Comparison of ENCODE assay signal across 23 cellular contexts in the genomic region with DNA sequence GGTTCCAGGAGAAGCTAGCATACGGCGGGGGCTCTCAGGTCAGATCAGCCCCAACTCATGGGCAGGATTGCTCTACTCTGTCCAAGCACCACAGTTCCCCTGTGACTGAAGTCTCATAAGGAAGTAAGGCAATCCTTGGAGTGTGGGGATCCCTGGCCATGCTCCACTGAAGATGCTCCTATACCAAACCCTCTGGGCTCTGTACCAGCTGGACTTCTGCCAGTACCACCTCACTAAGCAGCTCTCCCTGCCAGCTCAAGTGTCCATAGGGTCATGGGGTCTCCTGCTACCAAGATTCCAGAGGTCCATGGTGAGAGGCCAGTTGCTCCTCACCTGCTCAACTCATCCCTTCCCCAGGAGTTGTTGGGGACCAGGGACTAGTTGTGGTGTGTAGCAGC.
DNase-seq lines count a peak whose midpoint lies in the region; ATAC-seq and TF ChIP-seq lines count a peak whose summit lies in the region.
"Had no signal": no experiment of that assay in that cellular context is flagged by ENCODE, and none has a peak within 500 bp of the region (broad histone marks: within the 10 kb centered on the region; RNA-seq: fewer than 3 reads in every experiment).

No MANE protein-coding gene starts in this region.

- no peak overlapping the region for H3K4me2 ChIP-seq in neural progenitor cell
- H3K4me2 ChIP-seq: BLaER1 had no signal

- in situ Hi-C loops in Caki2 (cut with HindIII; ENCODE audit: low pct_unique_long_range_greater_than_20kb, low sequenced_read_pairs) = no loop called here

- no peak overlapping the region for H3K4me3 Mint-ChIP-seq in naive thymus-derived CD4-positive, alpha-beta T cell
- no peak overlapping the region for H3K4me3 Mint-ChIP-seq in stimulated activated memory B cell treated with anti-CD40 and anti-IgM and Interleukin-4, amounts not matched to agents 10 μg/mL and 1 μg/mL and 100 μg/mL, for 72 hours
- no peak overlapping the region for H3K4me3 Mint-ChIP-seq in neural progenitor cell
- H3K4me3 Mint-ChIP-seq: B cell; CD4-positive, CD25-positive, alpha-beta regulatory T cell; CD8-positive, alpha-beta T cell had no signal

- no peaks in the 10 kb centered on the region for H3K36me3 ChIP-seq in naive thymus-derived CD4-positive, alpha-beta T cell (ENCODE audit: control insufficient read depth in 2 of 3, insufficient read depth in 3 of 3, low read length in 3 of 3)
- no peaks in the 10 kb centered on the region for H3K36me3 ChIP-seq in neural progenitor cell
- H3K36me3 ChIP-seq: BLaER1 had no signal

- POLR2A ChIA-PET in naive thymus-derived CD4-positive, alpha-beta T cell (lab: Charles Lee) = no interaction called here

- intact Hi-C loops in naive thymus-derived CD4-positive, alpha-beta T cell (cut with micrococcal nuclease) = no loop called here

- no peak overlapping the region for H3K9ac ChIP-seq in neural progenitor cell
- H3K9ac ChIP-seq: BLaER1, GM23248 had no signal

- H2AFZ ChIP-seq in neural progenitor cell (replicated peaks) = no peak overlapping the region
- H2AFZ ChIP-seq: GM23248 had no signal

- no peak for TF ChIP-seq CTCF in neural progenitor cell (IDR thresholded peaks at IDR 0.05)

- H3K4me1 ChIP-seq in naive thymus-derived CD4-positive, alpha-beta T cell (ENCODE audit: control insufficient read depth in 2 of 2, insufficient read depth in 2 of 2, low read length in 2 of 2) = no peaks in the 10 kb centered on the region
- no peaks in the 10 kb centered on the region for H3K4me1 ChIP-seq in neural progenitor cell
- H3K4me1 ChIP-seq: BLaER1, Caco-2 had no signal

- H3K4me3 ChIP-seq in naive thymus-derived CD4-positive, alpha-beta T cell (ENCODE audit: low read length) = no peak overlapping the region
- no peak overlapping the region for H3K4me3 ChIP-seq in neural progenitor cell
- H3K4me3 ChIP-seq: BLaER1, GM12878, GM23248 had no signal

- H3K36me3 Mint-ChIP-seq in naive thymus-derived CD4-positive, alpha-beta T cell = no peaks in the 10 kb centered on the region
- no peaks in the 10 kb centered on the region for H3K36me3 Mint-ChIP-seq in stimulated activated memory B cell treated with anti-CD40 and anti-IgM and Interleukin-4, amounts not matched to agents 10 μg/mL and 1 μg/mL and 100 μg/mL, for 72 hours
- H3K36me3 Mint-ChIP-seq in neural progenitor cell = no peaks in the 10 kb centered on the region
- H3K36me3 Mint-ChIP-seq: CD4-positive, CD25-positive, alpha-beta regulatory T cell; CD8-positive, alpha-beta T cell had no signal

- ATAC-seq in naive thymus-derived CD4-positive, alpha-beta T cell = peak; percentile 20
- peak; percentile 36 for ATAC-seq in stimulated activated memory B cell treated with anti-CD40 and anti-IgM and Interleukin-4, amounts not matched to agents 10 μg/mL and 1 μg/mL and 100 μg/mL, for 72 hours
- ATAC-seq in HG03439 (IDR thresholded peaks at IDR 0.05; ENCODE audit: unreplicated experiment) = no peak
- ATAC-seq: CD8-positive, alpha-beta T cell; GM12878 had no signal

- peaks cover 0 to 3% (median 0%) of the 10 kb centered on the region in 11 donors for H3K9me3 Mint-ChIP-seq in naive thymus-derived CD4-positive, alpha-beta T cell
- H3K9me3 Mint-ChIP-seq in stimulated activated memory B cell treated with anti-CD40 and anti-IgM and Interleukin-4, amounts not matched to agents 10 μg/mL and 1 μg/mL and 100 μg/mL, for 72 hours = peaks cover 7% of the 10 kb centered on the region
- H3K9me3 Mint-ChIP-seq in neural progenitor cell = peaks cover 1% of the 10 kb centered on the region
- H3K9me3 Mint-ChIP-seq: CD8-positive, alpha-beta T cell had no signal

- peak; percentile 14 for DNase-seq in DMS53 (lab: John Stamatoyannopoulos, UW)
- no peak for DNase-seq in DMS53 treated with DMSO at 0.1 percent for 48 hours (lab: John Stamatoyannopoulos, UW; ENCODE audit: unreplicated experiment)
- peak; percentile 38 for DNase-seq in Caki2 (ENCODE audit: low read depth)
- DNase-seq in naive thymus-derived CD4-positive, alpha-beta T cell = no peak
- DNase-seq in neural progenitor cell (ENCODE audit: low spot score) = no peak
- DNase-seq in NCI-H1105 treated with DMSO at 0.1 percent for 48 hours (lab: John Stamatoyannopoulos, UW) = no peak
- DNase-seq: Caco-2; CD4-positive, CD25-positive, alpha-beta regulatory T cell; CD8-positive, alpha-beta T cell; DMS 273 treated with DMSO at 0.1 percent for 48 hours; DMS79; EL; GDM1; GM23248; H7; HCEC 1CT had no signal

- no peaks in the 10 kb centered on the region for H4K20me1 ChIP-seq in neural progenitor cell (ENCODE audit: low read depth)
- H4K20me1 ChIP-seq: BLaER1 had no signal

- no peaks in the 10 kb centered on the region for H3K27me3 ChIP-seq in naive thymus-derived CD4-positive, alpha-beta T cell (ENCODE audit: control insufficient read depth in 2 of 2, insufficient read depth in 2 of 2, low read length in 2 of 2)
- no peaks in the 10 kb centered on the region for H3K27me3 ChIP-seq in neural progenitor cell
- H3K27me3 ChIP-seq: BLaER1 had no signal

- H3K9me3 ChIP-seq in naive thymus-derived CD4-positive, alpha-beta T cell (ENCODE audit: control insufficient read depth in 2 of 3, low read length in 3 of 3) = no peaks in the 10 kb centered on the region
- H3K9me3 ChIP-seq in neural progenitor cell (ENCODE audit: low read depth) = no peaks in the 10 kb centered on the region
- H3K9me3 ChIP-seq: BLaER1, Caco-2 had no signal

- H3F3A ChIP-seq in neural progenitor cell (ENCODE audit: low read depth) = no peaks in the 10 kb centered on the region

- H3K27ac Mint-ChIP-seq in naive thymus-derived CD4-positive, alpha-beta T cell = no peak overlapping the region
- no peak overlapping the region for H3K27ac Mint-ChIP-seq in stimulated activated memory B cell treated with anti-CD40 and anti-IgM and Interleukin-4, amounts not matched to agents 10 μg/mL and 1 μg/mL and 100 μg/mL, for 72 hours
- no peak overlapping the region for H3K27ac Mint-ChIP-seq in neural progenitor cell
- H3K27ac Mint-ChIP-seq: B cell; CD4-positive, CD25-positive, alpha-beta regulatory T cell; CD8-positive, alpha-beta T cell had no signal

- H3K27ac ChIP-seq in naive thymus-derived CD4-positive, alpha-beta T cell (ENCODE audit: low read depth, low read length) = no peak overlapping the region
- H3K27ac ChIP-seq in neural progenitor cell = no peak overlapping the region
- H3K27ac ChIP-seq: 22Rv1, BLaER1, C4-2B, GM23248 had no signal

- no peaks in the 10 kb centered on the region for H3K4me1 Mint-ChIP-seq in naive thymus-derived CD4-positive, alpha-beta T cell
- no peaks in the 10 kb centered on the region for H3K4me1 Mint-ChIP-seq in stimulated activated memory B cell treated with anti-CD40 and anti-IgM and Interleukin-4, amounts not matched to agents 10 μg/mL and 1 μg/mL and 100 μg/mL, for 72 hours
- no peaks in the 10 kb centered on the region for H3K4me1 Mint-ChIP-seq in neural progenitor cell
- H3K4me1 Mint-ChIP-seq: B cell; CD4-positive, CD25-positive, alpha-beta regulatory T cell had no signal

- H3K79me2 ChIP-seq in neural progenitor cell (ENCODE audit: low read depth) = no peaks in the 10 kb centered on the region

- CTCF ChIA-PET in naive thymus-derived CD4-positive, alpha-beta T cell (lab: Charles Lee) = no interaction called here

- H3K27me3 Mint-ChIP-seq in naive thymus-derived CD4-positive, alpha-beta T cell = peaks cover 0 to 6% (median 3%) of the 10 kb centered on the region in 5 donors
- no peaks in the 10 kb centered on the region for H3K27me3 Mint-ChIP-seq in stimulated activated memory B cell treated with anti-CD40 and anti-IgM and Interleukin-4, amounts not matched to agents 10 μg/mL and 1 μg/mL and 100 μg/mL, for 72 hours
- no peaks in the 10 kb centered on the region for H3K27me3 Mint-ChIP-seq in neural progenitor cell (ENCODE audit: insufficient read depth, low read depth)
- H3K27me3 Mint-ChIP-seq: B cell; CD4-positive, CD25-positive, alpha-beta regulatory T cell had no signal

Comparison
In these comparisons a context has a peak if more than half of its experiments do, and no peak if none do; other contexts are left out.
1. DNase-seq: peak in DMS53 (single experiment) and Caki2 (single experiment); none in DMS53 treated with DMSO at 0.1 percent for 48 hours (single experiment), naive thymus-derived CD4-positive, alpha-beta T cell (0 of 9), neural progenitor cell (single experiment) and NCI-H1105 treated with DMSO at 0.1 percent for 48 hours (single experiment).